12 cellular contexts compared by ENCODE assay signal in genomic region chr19:9539201-9539600, GRCh38. TPM values are rescaled to one million over a fixed set of nuclear protein-coding genes. Genes with fewer than 3 reads are reported as not detected.
DNase-seq lines count a peak whose midpoint lies in the region; ATAC-seq and TF ChIP-seq lines count a peak whose summit lies in the region.
"Not testable (repeated sequence)": the region's sequence is repeated elsewhere in the genome, so short reads cannot be mapped to it uniquely, and the experiment has no call there.
"Had no signal": no experiment of that assay in that cellular context is flagged by ENCODE, and none has a peak within 500 bp of the region (broad histone marks: within the 10 kb centered on the region; RNA-seq: fewer than 3 reads in every experiment).

No MANE protein-coding gene starts in this region.

- H3K27me3 ChIP-seq in AG04450 (ENCODE audit: control insufficient read depth, insufficient read depth, low read length); HUES48 (ENCODE audit: control insufficient read depth, insufficient read depth, low read length); iPS-20b (ENCODE audit: insufficient read depth, low read length): not testable (repeated sequence)

- not testable (repeated sequence) for H3K27ac ChIP-seq in AG04450 (ENCODE audit: low read depth, low read length); HUES48 (ENCODE audit: low read depth, low read length); iPS-20b (ENCODE audit: low read length)
- H3K27ac ChIP-seq in VCaP, result peak overlapping the region; percentile 87

- not testable (repeated sequence) for ATAC-seq in activated naive CD8-positive, alpha-beta T cell treated with anti-CD3 and anti-CD28 coated beads, Interleukin-2, amount 10 ng/mL, durations not matched to agents 7 days and 5 days (ENCODE audit: low read depth)

- H3K9me3 ChIP-seq in AG04450 (ENCODE audit: control insufficient read depth, insufficient read depth, low read length) (peaks cover 43% of the 10 kb centered on the region), HUES48 (ENCODE audit: control insufficient read depth, insufficient read depth, low read length) (peaks cover 28% of the 10 kb centered on the region), iPS-20b (ENCODE audit: insufficient read depth, low read depth, low read length) (peaks cover 25% of the 10 kb centered on the region)

- H3K4me3 Mint-ChIP-seq in activated naive CD8-positive, alpha-beta T cell treated with anti-CD3 and anti-CD28 coated beads, Interleukin-2, amount 10 ng/mL, durations not matched to agents 7 days and 5 days, result peak overlapping the region; percentile 92
- H3K4me3 Mint-ChIP-seq in endothelial cell (ENCODE audit: unreplicated experiment) (peak overlapping the region; percentile 99), neural crest cell (peak overlapping the region; percentile 99)
- H3K4me3 Mint-ChIP-seq in stimulated activated naive CD8-positive, alpha-beta T cell treated with anti-CD3 and anti-CD28 coated beads, Interleukin-15, Interleukin-2, amounts not matched to agents 100 ng/mL and 50 ng/mL, for 24 hours, result peak overlapping the region; percentile 99

- H3K4me1 Mint-ChIP-seq in activated naive CD8-positive, alpha-beta T cell treated with anti-CD3 and anti-CD28 coated beads, Interleukin-2, amount 10 ng/mL, durations not matched to agents 7 days and 5 days, result not testable (repeated sequence)
- H3K4me1 Mint-ChIP-seq in endothelial cell (ENCODE audit: unreplicated experiment) (peaks cover 20% of the 10 kb centered on the region), neural crest cell (peaks cover 19% of the 10 kb centered on the region)
- peaks cover 28% of the 10 kb centered on the region for H3K4me1 Mint-ChIP-seq in stimulated activated naive CD8-positive, alpha-beta T cell treated with anti-CD3 and anti-CD28 coated beads, Interleukin-15, Interleukin-2, amounts not matched to agents 100 ng/mL and 50 ng/mL, for 24 hours (ENCODE audit: low read depth)

- peaks cover 46% of the 10 kb centered on the region for H3K36me3 Mint-ChIP-seq in activated naive CD8-positive, alpha-beta T cell treated with anti-CD3 and anti-CD28 coated beads, Interleukin-2, amount 10 ng/mL, durations not matched to agents 7 days and 5 days
- H3K36me3 Mint-ChIP-seq in endothelial cell (ENCODE audit: low read depth, unreplicated experiment) (peaks cover 44% of the 10 kb centered on the region), neural crest cell (ENCODE audit: low read depth) (peaks cover 58% of the 10 kb centered on the region)
- H3K36me3 Mint-ChIP-seq in stimulated activated naive CD8-positive, alpha-beta T cell treated with anti-CD3 and anti-CD28 coated beads, Interleukin-15, Interleukin-2, amounts not matched to agents 100 ng/mL and 50 ng/mL, for 24 hours (ENCODE audit: low read depth), result peaks cover 51% of the 10 kb centered on the region

- CTCF ChIA-PET in AG04450 (lab: Charles Lee), result not testable (repeated sequence)

- not testable (repeated sequence) for H3K4me1 ChIP-seq in HUES48 (ENCODE audit: control insufficient read depth, insufficient read depth, low read length); iPS-20b (ENCODE audit: insufficient read depth, low read length)

- not testable (repeated sequence) for H3K27me3 Mint-ChIP-seq in activated naive CD8-positive, alpha-beta T cell treated with anti-CD3 and anti-CD28 coated beads, Interleukin-2, amount 10 ng/mL, durations not matched to agents 7 days and 5 days; neural crest cell (ENCODE audit: low read depth); stimulated activated naive CD8-positive, alpha-beta T cell treated with anti-CD3 and anti-CD28 coated beads, Interleukin-15, Interleukin-2, amounts not matched to agents 100 ng/mL and 50 ng/mL, for 24 hours
- H3K27me3 Mint-ChIP-seq in endothelial cell (ENCODE audit: unreplicated experiment), result peaks cover 17% of the 10 kb centered on the region

- peaks cover 24% of the 10 kb centered on the region for H3K36me3 ChIP-seq in HUES48 (ENCODE audit: control insufficient read depth, insufficient read depth, low read length)
- peaks cover 21% of the 10 kb centered on the region for H3K36me3 ChIP-seq in iPS-20b (ENCODE audit: insufficient read depth, low read depth, low read length)

- H3K9ac ChIP-seq in HUES48 (ENCODE audit: low read depth, low read length) (peak overlapping the region; percentile 86; the same call in 1 of the 2 replicates), iPS-20b (ENCODE audit: low read depth, low read length) (peak overlapping the region; percentile 98; the same call in 1 of the 2 replicates)

- peak overlapping the region; percentile 99 for H3K27ac Mint-ChIP-seq in activated naive CD8-positive, alpha-beta T cell treated with anti-CD3 and anti-CD28 coated beads, Interleukin-2, amount 10 ng/mL, durations not matched to agents 7 days and 5 days
- H3K27ac Mint-ChIP-seq in endothelial cell (ENCODE audit: unreplicated experiment) (peak overlapping the region; percentile 100), neural crest cell (ENCODE audit: unreplicated experiment) (peak overlapping the region; percentile 54)
- H3K27ac Mint-ChIP-seq in stimulated activated naive CD8-positive, alpha-beta T cell treated with anti-CD3 and anti-CD28 coated beads, Interleukin-15, Interleukin-2, amounts not matched to agents 100 ng/mL and 50 ng/mL, for 24 hours, result peak overlapping the region; percentile 98

- peaks cover 29% of the 10 kb centered on the region for H3K9me3 Mint-ChIP-seq in activated naive CD8-positive, alpha-beta T cell treated with anti-CD3 and anti-CD28 coated beads, Interleukin-2, amount 10 ng/mL, durations not matched to agents 7 days and 5 days
- peaks cover 29% of the 10 kb centered on the region for H3K9me3 Mint-ChIP-seq in endothelial cell (ENCODE audit: unreplicated experiment)
- peaks cover 20% of the 10 kb centered on the region for H3K9me3 Mint-ChIP-seq in neural crest cell
- peaks cover 22% of the 10 kb centered on the region for H3K9me3 Mint-ChIP-seq in stimulated activated naive CD8-positive, alpha-beta T cell treated with anti-CD3 and anti-CD28 coated beads, Interleukin-15, Interleukin-2, amounts not matched to agents 100 ng/mL and 50 ng/mL, for 24 hours

- H3K4me3 ChIP-seq in AG04450 (ENCODE audit: low read depth, low read length) (0 out of 2 replicates have a peak overlapping the region, but pooled peaks have one; percentile 10), HUES48 (ENCODE audit: low read depth, low read length) (peak overlapping the region; percentile 93), iPS-20b (ENCODE audit: low read length) (peak overlapping the region; percentile 90)

- DNase-seq in AG04450 (ENCODE audit: low read depth, low spot score); activated naive CD8-positive, alpha-beta T cell treated with anti-CD3 and anti-CD28 coated beads, Interleukin-2, amount 10 ng/mL, durations not matched to agents 7 days and 5 days; endothelial cell (ENCODE audit: low spot score); neural crest cell (ENCODE audit: low read depth, low spot score): not testable (repeated sequence)

- POLR2A ChIA-PET in AG04450 (lab: Yijun Ruan, JAX); activated naive CD8-positive, alpha-beta T cell treated with anti-CD3 and anti-CD28 coated beads, Interleukin-2, amount 10 ng/mL, durations not matched to agents 7 days and 5 days (lab: Charles Lee): not testable (repeated sequence)

- TF ChIP-seq CTCF in AG04450 (IDR thresholded peaks at IDR 0.05; ENCODE audit: low read depth, low read length); VCaP (conservative IDR thresholded peaks at IDR 0.05); endothelial cell (IDR thresholded peaks at IDR 0.05; ENCODE audit: unreplicated experiment); neural crest cell (conservative IDR thresholded peaks at IDR 0.05): not testable (repeated sequence)

RNA-seq across cellular contexts. Expression of gene ZNF426, which starts 0.8 kb away (rescaled TPM):
- 13.2 and 15.4 TPM in 2 replicates for polyA plus RNA-seq in AG04450 (2011; rRNA removed)
- polyA minus RNA-seq in AG04450 (2011; rRNA and poly(A)+ RNA removed), result 21.7 and 26.2 TPM in 2 replicates
- total RNA-seq in activated naive CD8-positive, alpha-beta T cell treated with anti-CD3 and anti-CD28 coated beads, Interleukin-2, amount 10 ng/mL, durations not matched to agents 7 days and 5 days, result 10 to 100 TPM; 19.1 to 19.8 TPM
- total RNA-seq in endothelial cell (ENCODE audit: unreplicated experiment) (31.1 TPM), neural crest cell (24.5 and 26.7 TPM in 2 replicates)
- total RNA-seq: A172 had no signal

RNA-seq across cellular contexts. Expression of gene ZNF560, which starts 40.8 kb away (rescaled TPM):
- 1.9 and 2.1 TPM in 2 replicates for polyA plus RNA-seq in AG04450 (2011; rRNA removed)
- 1.6 and 3.6 TPM in 2 replicates for polyA minus RNA-seq in AG04450 (2011; rRNA and poly(A)+ RNA removed)
- under 1 TPM; 0.33 to 0.34 TPM for total RNA-seq in activated naive CD8-positive, alpha-beta T cell treated with anti-CD3 and anti-CD28 coated beads, Interleukin-2, amount 10 ng/mL, durations not matched to agents 7 days and 5 days
- total RNA-seq in endothelial cell (ENCODE audit: unreplicated experiment) (not detected), neural crest cell (0.12 TPM in 1 of 2 replicates, not detected in the other)
- total RNA-seq: A172, left colon, LHCN-M2, pulmonary artery endothelial cell had no signal

RNA-seq across cellular contexts. Expression of gene ZNF121, which starts 45.1 kb away (rescaled TPM):
- 5.3 and 6.1 TPM in 2 replicates for polyA plus RNA-seq in AG04450 (2011; rRNA removed)
- polyA minus RNA-seq in AG04450 (2011; rRNA and poly(A)+ RNA removed), result 20.8 and 35.8 TPM in 2 replicates
- total RNA-seq in activated naive CD8-positive, alpha-beta T cell treated with anti-CD3 and anti-CD28 coated beads, Interleukin-2, amount 10 ng/mL, durations not matched to agents 7 days and 5 days, result 10 to 100 TPM; 56.8 to 58.3 TPM
- total RNA-seq in endothelial cell (ENCODE audit: unreplicated experiment) (52.1 TPM), neural crest cell (71.1 and 78.7 TPM in 2 replicates)

Comparison
In these comparisons a context has a peak if more than half of its experiments do, and no peak if none do; other contexts are left out.
1. H3K4me3 ChIP-seq: peak in every context shown above with its lines; median percentile 93 in HUES48; 90 in iPS-20b; 10 in AG04450.